1 cellular context compared by ENCODE assay signal in the genomic region with DNA sequence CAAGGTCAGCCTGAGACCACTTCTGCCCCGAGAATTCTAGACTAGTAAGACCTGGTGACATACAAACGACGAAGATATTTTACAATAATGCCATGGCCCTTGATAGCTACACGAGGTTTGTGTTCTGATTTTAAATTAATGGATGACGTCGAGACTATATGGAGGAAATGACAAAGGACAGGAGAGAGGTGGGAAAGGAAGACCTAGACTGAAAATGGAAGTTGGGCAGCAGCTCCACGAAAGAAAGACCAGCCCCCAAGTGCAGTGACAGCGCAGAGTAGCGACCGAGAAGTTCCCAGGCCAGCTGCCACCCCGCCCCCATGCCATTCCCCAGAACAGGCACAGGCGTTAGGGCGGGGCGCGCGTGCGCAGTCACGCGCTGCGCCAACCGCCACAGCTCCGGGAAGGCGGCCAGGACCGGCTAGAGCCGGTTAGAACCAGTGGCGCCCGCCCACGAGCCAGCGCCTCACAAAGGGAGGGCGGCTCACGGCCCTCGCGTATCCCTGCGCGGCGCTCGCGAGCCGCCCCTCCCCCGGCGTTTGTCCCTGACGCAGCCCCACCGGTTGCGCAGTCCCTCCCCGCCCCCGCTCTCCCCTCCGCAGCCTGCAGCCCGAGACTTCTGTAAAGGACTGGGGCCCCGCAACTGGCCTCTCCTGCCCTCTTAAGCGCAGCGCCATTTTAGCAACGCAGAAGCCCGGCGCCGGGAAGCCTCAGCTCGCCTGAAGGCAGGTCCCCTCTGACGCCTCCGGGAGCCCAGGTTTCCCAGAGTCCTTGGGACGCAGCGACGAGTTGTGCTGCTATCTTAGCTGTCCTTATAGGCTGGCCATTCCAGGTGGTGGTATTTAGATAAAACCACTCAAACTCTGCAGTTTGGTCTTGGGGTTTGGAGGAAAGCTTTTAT.
TF ChIP-seq lines count a peak whose summit lies in the region.

No MANE protein-coding gene starts in this region.

TF ChIP-seq in K562, 482 proteins besides CTCF, POLR2A, EP300 and RAD21 (continued from another document and continues in another):
- TF ChIP-seq, protein P1, sequence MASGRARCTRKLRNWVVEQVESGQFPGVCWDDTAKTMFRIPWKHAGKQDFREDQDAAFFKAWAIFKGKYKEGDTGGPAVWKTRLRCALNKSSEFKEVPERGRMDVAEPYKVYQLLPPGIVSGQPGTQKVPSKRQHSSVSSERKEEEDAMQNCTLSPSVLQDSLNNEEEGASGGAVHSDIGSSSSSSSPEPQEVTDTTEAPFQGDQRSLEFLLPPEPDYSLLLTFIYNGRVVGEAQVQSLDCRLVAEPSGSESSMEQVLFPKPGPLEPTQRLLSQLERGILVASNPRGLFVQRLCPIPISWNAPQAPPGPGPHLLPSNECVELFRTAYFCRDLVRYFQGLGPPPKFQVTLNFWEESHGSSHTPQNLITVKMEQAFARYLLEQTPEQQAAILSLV (tag; IDR thresholded peaks at IDR 0.05): no peak
- TF ChIP-seq DDX20 (tag; IDR thresholded peaks at IDR 0.05; ENCODE audit: low read depth): no peak
- 0 out of 2 replicates have a peak, but pooled peaks have one; percentile 19 for TF ChIP-seq MAFG (tag; conservative IDR thresholded peaks at IDR 0.05)
- peak; percentile 50 for TF ChIP-seq HNRNPK (IDR thresholded peaks at IDR 0.05; ENCODE audit: low read depth, low read length, poor library complexity, severe bottlenecking)
- TF ChIP-seq FOXK2 (conservative IDR thresholded peaks at IDR 0.05 in 1 of 2, IDR thresholded peaks at IDR 0.05 in 1 of 2; ENCODE audit: low read depth in 2 of 2): peak; percentile 57 to 60; a peak in 2 of 4 replicates
- TF ChIP-seq, protein P2, sequence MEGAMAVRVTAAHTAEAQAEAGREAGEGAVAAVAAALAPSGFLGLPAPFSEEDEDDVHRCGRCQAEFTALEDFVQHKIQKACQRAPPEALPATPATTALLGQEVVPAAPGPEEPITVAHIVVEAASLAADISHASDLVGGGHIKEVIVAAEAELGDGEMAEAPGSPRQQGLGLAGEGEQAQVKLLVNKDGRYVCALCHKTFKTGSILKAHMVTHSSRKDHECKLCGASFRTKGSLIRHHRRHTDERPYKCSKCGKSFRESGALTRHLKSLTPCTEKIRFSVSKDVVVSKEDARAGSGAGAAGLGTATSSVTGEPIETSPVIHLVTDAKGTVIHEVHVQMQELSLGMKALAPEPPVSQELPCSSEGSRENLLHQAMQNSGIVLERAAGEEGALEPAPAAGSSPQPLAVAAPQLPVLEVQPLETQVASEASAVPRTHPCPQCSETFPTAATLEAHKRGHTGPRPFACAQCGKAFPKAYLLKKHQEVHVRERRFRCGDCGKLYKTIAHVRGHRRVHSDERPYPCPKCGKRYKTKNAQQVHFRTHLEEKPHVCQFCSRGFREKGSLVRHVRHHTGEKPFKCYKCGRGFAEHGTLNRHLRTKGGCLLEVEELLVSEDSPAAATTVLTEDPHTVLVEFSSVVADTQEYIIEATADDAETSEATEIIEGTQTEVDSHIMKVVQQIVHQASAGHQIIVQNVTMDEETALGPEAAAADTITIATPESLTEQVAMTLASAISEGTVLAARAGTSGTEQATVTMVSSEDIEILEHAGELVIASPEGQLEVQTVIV (CRISPR knock-in tag; IDR thresholded peaks at IDR 0.05; ENCODE audit: borderline replicate concordance): no peak
- no peak for TF ChIP-seq RFX5 (IDR thresholded peaks at IDR 0.05; ENCODE audit: low read depth, low read length)
- TF ChIP-seq PHTF2 (CRISPR knock-in tag; IDR thresholded peaks at IDR 0.05): no peak
- peak; percentile 98 for TF ChIP-seq BHLHE40 (IDR thresholded peaks at IDR 0.05; ENCODE audit: low read length)
- no peak for TF ChIP-seq FOXJ3 (CRISPR knock-in tag; IDR thresholded peaks at IDR 0.05)
- TF ChIP-seq, protein P3, sequence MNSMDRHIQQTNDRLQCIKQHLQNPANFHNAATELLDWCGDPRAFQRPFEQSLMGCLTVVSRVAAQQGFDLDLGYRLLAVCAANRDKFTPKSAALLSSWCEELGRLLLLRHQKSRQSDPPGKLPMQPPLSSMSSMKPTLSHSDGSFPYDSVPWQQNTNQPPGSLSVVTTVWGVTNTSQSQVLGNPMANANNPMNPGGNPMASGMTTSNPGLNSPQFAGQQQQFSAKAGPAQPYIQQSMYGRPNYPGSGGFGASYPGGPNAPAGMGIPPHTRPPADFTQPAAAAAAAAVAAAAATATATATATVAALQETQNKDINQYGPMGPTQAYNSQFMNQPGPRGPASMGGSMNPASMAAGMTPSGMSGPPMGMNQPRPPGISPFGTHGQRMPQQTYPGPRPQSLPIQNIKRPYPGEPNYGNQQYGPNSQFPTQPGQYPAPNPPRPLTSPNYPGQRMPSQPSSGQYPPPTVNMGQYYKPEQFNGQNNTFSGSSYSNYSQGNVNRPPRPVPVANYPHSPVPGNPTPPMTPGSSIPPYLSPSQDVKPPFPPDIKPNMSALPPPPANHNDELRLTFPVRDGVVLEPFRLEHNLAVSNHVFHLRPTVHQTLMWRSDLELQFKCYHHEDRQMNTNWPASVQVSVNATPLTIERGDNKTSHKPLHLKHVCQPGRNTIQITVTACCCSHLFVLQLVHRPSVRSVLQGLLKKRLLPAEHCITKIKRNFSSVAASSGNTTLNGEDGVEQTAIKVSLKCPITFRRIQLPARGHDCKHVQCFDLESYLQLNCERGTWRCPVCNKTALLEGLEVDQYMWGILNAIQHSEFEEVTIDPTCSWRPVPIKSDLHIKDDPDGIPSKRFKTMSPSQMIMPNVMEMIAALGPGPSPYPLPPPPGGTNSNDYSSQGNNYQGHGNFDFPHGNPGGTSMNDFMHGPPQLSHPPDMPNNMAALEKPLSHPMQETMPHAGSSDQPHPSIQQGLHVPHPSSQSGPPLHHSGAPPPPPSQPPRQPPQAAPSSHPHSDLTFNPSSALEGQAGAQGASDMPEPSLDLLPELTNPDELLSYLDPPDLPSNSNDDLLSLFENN (IDR thresholded peaks at IDR 0.05; ENCODE audit: low read depth in 2 of 2, low read length in 2 of 2): no peak
- TF ChIP-seq EWSR1 (IDR thresholded peaks at IDR 0.05; ENCODE audit: borderline replicate concordance, low read depth, partially characterized antibody): no peak
- TF ChIP-seq HDAC6 (IDR thresholded peaks at IDR 0.05; ENCODE audit: low read depth, low read length): no peak
- TF ChIP-seq, protein P4, sequence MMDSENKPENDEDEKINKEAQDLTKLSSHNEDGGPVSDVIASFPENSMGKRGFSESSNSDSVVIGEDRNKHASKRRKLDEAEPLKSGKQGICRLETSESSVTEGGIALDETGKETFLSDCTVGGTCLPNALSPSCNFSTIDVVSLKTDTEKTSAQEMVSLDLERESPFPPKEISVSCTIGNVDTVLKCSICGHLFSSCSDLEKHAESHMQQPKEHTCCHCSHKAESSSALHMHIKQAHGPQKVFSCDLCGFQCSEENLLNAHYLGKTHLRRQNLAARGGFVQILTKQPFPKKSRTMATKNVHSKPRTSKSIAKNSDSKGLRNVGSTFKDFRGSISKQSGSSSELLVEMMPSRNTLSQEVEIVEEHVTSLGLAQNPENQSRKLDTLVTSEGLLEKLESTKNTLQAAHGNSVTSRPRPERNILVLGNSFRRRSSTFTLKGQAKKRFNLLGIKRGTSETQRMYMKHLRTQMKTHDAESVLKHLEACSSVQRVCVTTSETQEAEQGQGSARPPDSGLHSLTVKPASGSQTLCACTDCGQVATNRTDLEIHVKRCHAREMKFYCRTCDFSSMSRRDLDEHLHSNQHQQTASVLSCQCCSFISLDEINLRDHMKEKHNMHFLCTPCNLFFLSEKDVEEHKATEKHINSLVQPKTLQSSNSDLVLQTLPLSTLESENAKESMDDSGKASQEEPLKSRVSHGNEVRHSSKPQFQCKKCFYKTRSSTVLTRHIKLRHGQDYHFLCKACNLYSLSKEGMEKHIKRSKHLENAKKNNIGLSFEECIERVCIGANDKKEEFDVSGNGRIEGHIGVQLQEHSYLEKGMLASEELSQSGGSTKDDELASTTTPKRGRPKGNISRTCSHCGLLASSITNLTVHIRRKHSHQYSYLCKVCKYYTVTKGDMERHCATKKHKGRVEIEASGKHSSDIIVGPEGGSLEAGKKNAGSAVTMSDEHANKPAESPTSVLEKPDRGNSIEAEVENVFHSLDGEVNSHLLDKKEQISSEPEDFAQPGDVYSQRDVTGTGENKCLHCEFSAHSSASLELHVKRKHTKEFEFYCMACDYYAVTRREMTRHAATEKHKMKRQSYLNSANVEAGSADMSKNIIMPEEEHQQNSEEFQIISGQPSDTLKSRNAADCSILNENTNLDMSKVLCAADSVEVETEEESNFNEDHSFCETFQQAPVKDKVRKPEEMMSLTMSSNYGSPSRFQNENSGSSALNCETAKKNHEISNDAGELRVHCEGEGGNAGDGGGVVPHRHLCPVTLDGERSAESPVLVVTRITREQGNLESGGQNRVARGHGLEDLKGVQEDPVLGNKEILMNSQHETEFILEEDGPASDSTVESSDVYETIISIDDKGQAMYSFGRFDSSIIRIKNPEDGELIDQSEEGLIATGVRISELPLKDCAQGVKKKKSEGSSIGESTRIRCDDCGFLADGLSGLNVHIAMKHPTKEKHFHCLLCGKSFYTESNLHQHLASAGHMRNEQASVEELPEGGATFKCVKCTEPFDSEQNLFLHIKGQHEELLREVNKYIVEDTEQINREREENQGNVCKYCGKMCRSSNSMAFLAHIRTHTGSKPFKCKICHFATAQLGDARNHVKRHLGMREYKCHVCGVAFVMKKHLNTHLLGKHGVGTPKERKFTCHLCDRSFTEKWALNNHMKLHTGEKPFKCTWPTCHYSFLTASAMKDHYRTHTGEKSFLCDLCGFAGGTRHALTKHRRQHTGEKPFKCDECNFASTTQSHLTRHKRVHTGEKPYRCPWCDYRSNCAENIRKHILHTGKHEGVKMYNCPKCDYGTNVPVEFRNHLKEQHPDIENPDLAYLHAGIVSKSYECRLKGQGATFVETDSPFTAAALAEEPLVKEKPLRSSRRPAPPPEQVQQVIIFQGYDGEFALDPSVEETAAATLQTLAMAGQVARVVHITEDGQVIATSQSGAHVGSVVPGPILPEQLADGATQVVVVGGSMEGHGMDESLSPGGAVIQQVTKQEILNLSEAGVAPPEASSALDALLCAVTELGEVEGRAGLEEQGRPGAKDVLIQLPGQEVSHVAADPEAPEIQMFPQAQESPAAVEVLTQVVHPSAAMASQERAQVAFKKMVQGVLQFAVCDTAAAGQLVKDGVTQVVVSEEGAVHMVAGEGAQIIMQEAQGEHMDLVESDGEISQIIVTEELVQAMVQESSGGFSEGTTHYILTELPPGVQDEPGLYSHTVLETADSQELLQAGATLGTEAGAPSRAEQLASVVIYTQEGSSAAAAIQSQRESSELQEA (IDR thresholded peaks at IDR 0.05; ENCODE audit: low read depth): no peak
- TF ChIP-seq, protein P5, sequence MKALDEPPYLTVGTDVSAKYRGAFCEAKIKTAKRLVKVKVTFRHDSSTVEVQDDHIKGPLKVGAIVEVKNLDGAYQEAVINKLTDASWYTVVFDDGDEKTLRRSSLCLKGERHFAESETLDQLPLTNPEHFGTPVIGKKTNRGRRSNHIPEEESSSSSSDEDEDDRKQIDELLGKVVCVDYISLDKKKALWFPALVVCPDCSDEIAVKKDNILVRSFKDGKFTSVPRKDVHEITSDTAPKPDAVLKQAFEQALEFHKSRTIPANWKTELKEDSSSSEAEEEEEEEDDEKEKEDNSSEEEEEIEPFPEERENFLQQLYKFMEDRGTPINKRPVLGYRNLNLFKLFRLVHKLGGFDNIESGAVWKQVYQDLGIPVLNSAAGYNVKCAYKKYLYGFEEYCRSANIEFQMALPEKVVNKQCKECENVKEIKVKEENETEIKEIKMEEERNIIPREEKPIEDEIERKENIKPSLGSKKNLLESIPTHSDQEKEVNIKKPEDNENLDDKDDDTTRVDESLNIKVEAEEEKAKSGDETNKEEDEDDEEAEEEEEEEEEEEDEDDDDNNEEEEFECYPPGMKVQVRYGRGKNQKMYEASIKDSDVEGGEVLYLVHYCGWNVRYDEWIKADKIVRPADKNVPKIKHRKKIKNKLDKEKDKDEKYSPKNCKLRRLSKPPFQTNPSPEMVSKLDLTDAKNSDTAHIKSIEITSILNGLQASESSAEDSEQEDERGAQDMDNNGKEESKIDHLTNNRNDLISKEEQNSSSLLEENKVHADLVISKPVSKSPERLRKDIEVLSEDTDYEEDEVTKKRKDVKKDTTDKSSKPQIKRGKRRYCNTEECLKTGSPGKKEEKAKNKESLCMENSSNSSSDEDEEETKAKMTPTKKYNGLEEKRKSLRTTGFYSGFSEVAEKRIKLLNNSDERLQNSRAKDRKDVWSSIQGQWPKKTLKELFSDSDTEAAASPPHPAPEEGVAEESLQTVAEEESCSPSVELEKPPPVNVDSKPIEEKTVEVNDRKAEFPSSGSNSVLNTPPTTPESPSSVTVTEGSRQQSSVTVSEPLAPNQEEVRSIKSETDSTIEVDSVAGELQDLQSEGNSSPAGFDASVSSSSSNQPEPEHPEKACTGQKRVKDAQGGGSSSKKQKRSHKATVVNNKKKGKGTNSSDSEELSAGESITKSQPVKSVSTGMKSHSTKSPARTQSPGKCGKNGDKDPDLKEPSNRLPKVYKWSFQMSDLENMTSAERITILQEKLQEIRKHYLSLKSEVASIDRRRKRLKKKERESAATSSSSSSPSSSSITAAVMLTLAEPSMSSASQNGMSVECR (CRISPR knock-in tag; IDR thresholded peaks at IDR 0.05): peak; percentile 91
- no peak for TF ChIP-seq HEY1 (CRISPR knock-in tag; IDR thresholded peaks at IDR 0.05; ENCODE audit: borderline replicate concordance)
- TF ChIP-seq CBFA2T3 (IDR thresholded peaks at IDR 0.05): no peak
- TF ChIP-seq SMARCE1 (IDR thresholded peaks at IDR 0.05): peak; percentile 51
- TF ChIP-seq BRCA1 (IDR thresholded peaks at IDR 0.05): no peak
- no peak for TF ChIP-seq BRCA1 (CRISPR knock-in tag; IDR thresholded peaks at IDR 0.05)
- no peak for TF ChIP-seq STAT5A (IDR thresholded peaks at IDR 0.05; ENCODE audit: borderline replicate concordance, low read length)
- TF ChIP-seq FOXP1 (CRISPR knock-in tag; IDR thresholded peaks at IDR 0.05): peak; percentile 91
- peak; percentile 83 for TF ChIP-seq ZBED1 (IDR thresholded peaks at IDR 0.05)
- no peak for TF ChIP-seq TARDBP (IDR thresholded peaks at IDR 0.05)
- TF ChIP-seq ZNF431 (CRISPR knock-in tag; IDR thresholded peaks at IDR 0.05): no peak
- TF ChIP-seq, protein P6, sequence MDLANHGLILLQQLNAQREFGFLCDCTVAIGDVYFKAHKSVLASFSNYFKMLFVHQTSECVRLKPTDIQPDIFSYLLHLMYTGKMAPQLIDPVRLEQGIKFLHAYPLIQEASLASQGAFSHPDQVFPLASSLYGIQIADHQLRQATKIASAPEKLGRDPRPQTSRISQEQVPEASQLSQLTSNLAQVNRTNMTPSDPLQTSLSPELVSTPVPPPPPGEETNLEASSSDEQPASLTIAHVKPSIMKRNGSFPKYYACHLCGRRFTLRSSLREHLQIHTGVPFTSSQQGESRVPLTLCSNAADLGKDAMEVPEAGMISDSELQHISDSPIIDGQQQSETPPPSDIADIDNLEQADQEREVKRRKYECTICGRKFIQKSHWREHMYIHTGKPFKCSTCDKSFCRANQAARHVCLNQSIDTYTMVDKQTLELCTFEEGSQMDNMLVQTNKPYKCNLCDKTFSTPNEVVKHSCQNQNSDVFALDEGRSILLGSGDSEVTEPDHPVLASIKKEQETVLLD (IDR thresholded peaks at IDR 0.05): peak; percentile 93
- no peak for TF ChIP-seq NCOA2 (IDR thresholded peaks at IDR 0.05; ENCODE audit: partially characterized antibody in 2 of 2)
